ENCODE assay signal across 1 cellular context in genomic region chr10:70296406-70296899, GRCh38.
TF ChIP-seq lines count a peak whose summit lies in the region.

No MANE protein-coding gene starts in this region.

TF ChIP-seq in K562, 482 proteins besides CTCF, POLR2A, EP300 and RAD21 (continued from another document):
- TF ChIP-seq ZNF384 (IDR thresholded peaks at IDR 0.05; ENCODE audit: low read depth, low read length) (0 out of 2 replicates have a peak, but pooled peaks have one; percentile 44), TAL1 (IDR thresholded peaks at IDR 0.05) (peak; percentile 45; the same call in 1 of the 2 replicates), SAP30 (IDR thresholded peaks at IDR 0.05; ENCODE audit: borderline replicate concordance, insufficient read depth, low read depth, low read length, poor library complexity, severe bottlenecking) (no peak), FOXK1 (CRISPR knock-in tag; IDR thresholded peaks at IDR 0.05; ENCODE audit: borderline replicate concordance) (no peak)
